ENCODE assay signal across 27 cellular contexts in the genomic region with DNA sequence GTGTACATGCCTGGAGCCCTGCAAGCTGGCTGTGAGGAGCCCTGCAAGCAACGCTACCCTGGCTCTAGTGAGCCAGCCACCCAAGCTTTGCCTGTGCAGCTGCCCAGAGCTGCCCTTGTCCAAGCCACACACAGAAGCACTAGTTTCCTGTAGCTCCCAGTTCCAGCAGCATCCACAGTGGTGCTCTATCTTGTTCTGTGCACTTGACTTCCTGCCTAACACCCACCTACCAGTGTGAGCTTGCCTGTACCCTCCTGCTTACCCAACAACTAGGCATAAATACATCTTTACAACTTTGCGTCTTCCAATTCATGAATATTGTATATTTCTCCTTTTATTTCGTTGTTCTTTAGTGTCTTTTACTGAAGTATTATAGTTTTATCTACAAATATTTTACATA.
"Had no signal": no experiment of that assay in that cellular context is flagged by ENCODE, and none has a peak within 500 bp of the region (broad histone marks: within the 10 kb centered on the region; RNA-seq: fewer than 3 reads in every experiment).

No MANE protein-coding gene starts in this region.

- H3K4me3 ChIP-seq: colonic mucosa, esophagus muscularis mucosa, gastroesophageal sphincter, heart left ventricle, hepatocyte, left lung, mucosa of descending colon, neural progenitor cell, prostate gland, right atrium auricular region, sigmoid colon, spleen, thoracic aorta, tibial nerve, upper lobe of left lung had no signal

- H3K79me2 ChIP-seq: hepatocyte had no signal

- H3K36me3 ChIP-seq: colonic mucosa, esophagus muscularis mucosa, gastroesophageal sphincter, heart left ventricle, left lung, neural progenitor cell, prostate gland, right atrium auricular region, sigmoid colon, spleen, thoracic aorta, tibial nerve, upper lobe of left lung had no signal

- H3K9me3 ChIP-seq: colonic mucosa, esophagus muscularis mucosa, left lung, mucosa of descending colon, prostate gland, right atrium auricular region, sigmoid colon, thoracic aorta, tibial nerve, upper lobe of left lung had no signal

- H3K9ac ChIP-seq: neural progenitor cell had no signal

- H3K4me1 ChIP-seq: colonic mucosa, esophagus muscularis mucosa, foreskin keratinocyte, gastroesophageal sphincter, heart left ventricle, left lung, neural progenitor cell, prostate gland, right atrium auricular region, sigmoid colon, spleen, tibial nerve, upper lobe of left lung had no signal

- H2AFZ ChIP-seq: hepatocyte, neural progenitor cell had no signal

- H3K27me3 ChIP-seq: hepatocyte, neural progenitor cell had no signal

- FAIRE-seq: endothelial cell of umbilical vein, islet of Langerhans, urothelium cell line had no signal

- H3K27ac ChIP-seq: colonic mucosa, esophagus muscularis mucosa, foreskin keratinocyte, gastroesophageal sphincter, heart left ventricle, hepatocyte, left lung, neural progenitor cell, prostate gland, right atrium auricular region, sigmoid colon, spleen, thoracic aorta, tibial nerve, upper lobe of left lung had no signal

- DNase-seq: colonic mucosa; dermis blood vessel endothelial cell; effector memory CD4-positive, alpha-beta T cell; foreskin keratinocyte; heart left ventricle; left cardiac atrium; left lung; mesenchymal stem cell; mucosa of descending colon; naive B cell; nucleus accumbens; sigmoid colon; spleen; stimulated activated CD4-positive, alpha-beta T cell treated with anti-CD3 and anti-CD28 coated beads, Interleukin-2, amount 100 ng/mL, for 48 hours; stimulated activated naive B cell treated with anti-CD40 and anti-IgM and Interleukin-4, amounts not matched to agents 10 μg/mL and 1 μg/mL and 100 μg/mL, for 72 hours had no signal

- H3K4me2 ChIP-seq: hepatocyte, neural progenitor cell had no signal

- ATAC-seq: foreskin keratinocyte; gastroesophageal sphincter; heart left ventricle; left cardiac atrium; left lung; mucosa of descending colon; stimulated activated naive B cell treated with anti-CD40 and anti-IgM and Interleukin-4, amounts not matched to agents 10 μg/mL and 1 μg/mL and 100 μg/mL, for 72 hours had no signal
